8 cellular contexts compared by ENCODE assay signal in genomic region chr14:91303091-91303923, GRCh38.
DNase-seq lines count a peak whose midpoint lies in the region; ATAC-seq and TF ChIP-seq lines count a peak whose summit lies in the region.

No MANE protein-coding gene starts in this region.

- TF ChIP-seq POLR2A in erythroblast (IDR thresholded peaks at IDR 0.05; ENCODE audit: low read length), result no peak

- DNase-seq in UCSD-AML1 (lab: John Stamatoyannopoulos, UW; ENCODE audit: unreplicated experiment), result peak; percentile 64
- DNase-seq in erythroblast (lab: John Stamatoyannopoulos, UW), result peak; percentile 86 to 88
- peak; percentile 64 to 84 for DNase-seq in stimulated activated CD4-positive, alpha-beta T cell treated with anti-CD3 and anti-CD28 coated beads, Interleukin-2, amount 100 ng/mL, for 24 hours
- no peak for DNase-seq in NCI-H1092 treated with DMSO at 0.1 percent for 48 hours (lab: John Stamatoyannopoulos, UW)
- no peak for DNase-seq in NCI-H146 treated with DMSO at 0.1 percent for 48 hours (lab: John Stamatoyannopoulos, UW; ENCODE audit: unreplicated experiment)

- ATAC-seq in GM18502 (IDR thresholded peaks at IDR 0.05; ENCODE audit: poor library complexity, unreplicated experiment) (peak; percentile 71), HG03108 (IDR thresholded peaks at IDR 0.05; ENCODE audit: unreplicated experiment) (peak; percentile 45), GM19395 (IDR thresholded peaks at IDR 0.05; ENCODE audit: unreplicated experiment) (no peak)

Comparison
In these comparisons a context has a peak if more than half of its experiments do, and no peak if none do; other contexts are left out.
1. DNase-seq: peak in UCSD-AML1 (single experiment), erythroblast (2 of 2) and stimulated activated CD4-positive, alpha-beta T cell treated with anti-CD3 and anti-CD28 coated beads, Interleukin-2, amount 100 ng/mL, for 24 hours (2 of 2); none in NCI-H1092 treated with DMSO at 0.1 percent for 48 hours (single experiment) and NCI-H146 treated with DMSO at 0.1 percent for 48 hours (single experiment).